ENCODE assay signal across 1 cellular context in genomic region chr19:57686727-57687126, GRCh38.
TF ChIP-seq lines count a peak whose summit lies in the region.

No MANE protein-coding gene starts in this region.

TF ChIP-seq in HCT116, 20 proteins besides CTCF, POLR2A, EP300 and RAD21:
- TF ChIP-seq FOSL1 (IDR thresholded peaks at IDR 0.05; ENCODE audit: low read depth) (no peak), ZNF274 (IDR thresholded peaks at IDR 0.05; ENCODE audit: low read depth, low read length) (peak; percentile 34; the same call in 1 of the 2 replicates)
